Comparison of ENCODE assay signal across 8 cellular contexts in the genomic region with DNA sequence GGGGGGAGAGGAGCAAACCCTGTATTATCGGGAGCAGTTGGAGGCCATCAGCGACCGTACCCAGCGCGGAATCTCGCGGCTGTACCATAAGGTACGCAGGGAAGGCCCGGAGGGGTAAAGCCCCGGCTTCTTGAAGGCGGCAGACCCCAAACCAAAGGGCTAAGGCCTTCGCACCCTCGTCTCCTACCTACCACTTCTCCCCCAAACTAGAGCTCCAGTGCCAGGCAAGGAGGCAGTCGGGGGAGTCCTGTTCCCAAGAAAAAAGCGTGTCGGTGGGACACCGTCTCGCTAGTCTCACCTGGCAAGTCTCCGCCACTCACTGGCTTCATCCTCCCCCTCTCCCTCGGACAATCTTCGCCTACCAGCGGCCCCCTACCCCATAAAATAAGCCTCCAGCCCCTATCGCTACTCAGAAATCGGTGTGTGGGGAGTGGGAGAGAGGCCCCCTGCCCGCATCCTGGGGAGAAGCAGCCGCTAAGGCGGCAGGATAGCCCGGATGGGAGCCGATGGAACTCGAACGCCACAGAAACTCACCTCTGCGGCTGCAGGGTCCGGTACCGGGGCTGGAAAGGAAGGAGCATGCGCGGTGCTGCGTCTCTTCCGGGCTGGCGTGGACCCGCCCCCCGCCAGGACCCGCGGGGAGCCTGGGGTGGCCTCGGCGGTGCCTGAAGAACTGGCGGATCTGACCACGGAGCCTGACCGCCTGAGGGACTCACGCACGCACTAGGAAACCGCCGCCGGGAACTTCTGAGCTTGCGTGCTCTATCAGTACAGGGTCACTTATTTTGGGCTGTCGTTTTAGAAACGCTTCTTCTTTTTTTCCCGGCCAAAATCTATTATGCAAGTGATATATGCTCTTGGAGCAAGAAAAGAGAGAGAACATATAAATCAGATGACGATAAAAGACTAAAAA. TPM values are rescaled to one million over a fixed set of nuclear protein-coding genes. Genes with fewer than 3 reads are reported as not detected.
DNase-seq lines count a peak whose midpoint lies in the region; ATAC-seq and TF ChIP-seq lines count a peak whose summit lies in the region.

RPS10 (minus strand) TSS at position 572 of the 913 bp plus-strand sequence. CDS start 848 bp downstream, outside the sequence.

- no peaks in the 10 kb centered on the region for H3K27me3 ChIP-seq in heart right ventricle

- H3K4me3 ChIP-seq in GM12864 (ENCODE audit: low read depth, low read length) (peak within 1 kb of the TSS; percentile 96), heart right ventricle (peak within 1 kb of the TSS; percentile 66 to 92 (median 75))

- peaks cover 16% of the 10 kb centered on the region for H3K4me1 Mint-ChIP-seq in T-helper 17 cell
- peaks cover 21% of the 10 kb centered on the region for H3K4me1 Mint-ChIP-seq in type B pancreatic cell (ENCODE audit: unreplicated experiment)

- H3K27ac ChIP-seq in heart right ventricle, result peak within 1 kb of the TSS; percentile 68 to 89 (median 84)

- intact Hi-C loops in heart right ventricle (cut with DNase I), result loop anchor here in 1 of 10 donors (5.0 kb wide), 1 partner anchor 182 kb away; no protein-coding TSS in a partner anchor
- intact Hi-C loops in posterior cingulate gyrus (cut with DNase I), result loop anchor here (5.0 kb wide), 1 partner anchor 182 kb away; no protein-coding TSS in a partner anchor

- H3K36me3 ChIP-seq in heart right ventricle, result peaks cover 3 to 43% (median 36%) of the 10 kb centered on the region in 9 donors

- TF ChIP-seq CTCF in GM12864 (IDR thresholded peaks at IDR 0.05; ENCODE audit: low read depth, low read length, missing control alignments) (no peak), heart right ventricle (IDR thresholded peaks at IDR 0.05) (peak in 1 of 9 donors; percentile 39), type B pancreatic cell (conservative IDR thresholded peaks at IDR 0.05) (no peak)

- H3K27ac Mint-ChIP-seq in T-helper 17 cell (peak within 1 kb of the TSS; percentile 98), type B pancreatic cell (peak within 1 kb of the TSS; percentile 96)

- H3K27me3 Mint-ChIP-seq in T-helper 17 cell (no peaks in the 10 kb centered on the region), type B pancreatic cell (no peaks in the 10 kb centered on the region)

- H3K9me3 Mint-ChIP-seq in type B pancreatic cell, result no peaks in the 10 kb centered on the region

- peak; percentile 73 for DNase-seq in GM12864 (ENCODE audit: low read depth)
- DNase-seq in NCI-H187 (lab: John Stamatoyannopoulos, UW), result peak; percentile 79 to 80
- DNase-seq in T-helper 17 cell, result peak; percentile 85 to 88 (median 86)
- DNase-seq in amniotic stem cell (lab: John Stamatoyannopoulos, UW), result peak; percentile 93
- DNase-seq in heart right ventricle, result peak; percentile 93 to 96
- DNase-seq in posterior cingulate gyrus, result peak; percentile 87 to 99 (median 92)
- DNase-seq in type B pancreatic cell (ENCODE audit: extremely low spot score, unreplicated experiment), result peak; percentile 96

- peak; percentile 82 for ATAC-seq in HG02870 (IDR thresholded peaks at IDR 0.05; ENCODE audit: unreplicated experiment)
- peak; percentile 98 for ATAC-seq in T-helper 17 cell
- ATAC-seq in heart right ventricle, result peak; percentile 98 to 100 (median 99)

- 0 to 1% methylated on average over 55 to 58 of the region's 58 CpGs for WGBS in heart right ventricle, 2 donors

- H3K4me1 ChIP-seq in heart right ventricle, result peaks cover 0 to 25% (median 16%) of the 10 kb centered on the region in 9 donors

- H3K4me3 Mint-ChIP-seq in T-helper 17 cell (peak within 1 kb of the TSS; percentile 98), type B pancreatic cell (peak within 1 kb of the TSS; percentile 98)

- no peaks in the 10 kb centered on the region for H3K36me3 Mint-ChIP-seq in T-helper 17 cell (ENCODE audit: low read depth)
- peaks cover 29% of the 10 kb centered on the region for H3K36me3 Mint-ChIP-seq in type B pancreatic cell

- H3K9me3 ChIP-seq in T-helper 17 cell (ENCODE audit: control insufficient read depth, low read length, poor library complexity, severe bottlenecking) (no peaks in the 10 kb centered on the region), heart right ventricle (no peaks in the 10 kb centered on the region)

RNA-seq across cellular contexts. Expression of gene RPS10, which starts in this region (rescaled TPM):
- total RNA-seq in T-helper 17 cell, result 1,000 to 10,000 TPM; 2,447 to 2,547 TPM
- total RNA-seq in heart right ventricle, result 100 to 1,000 TPM; 551 to 913 (median 607) TPM
- 1,000 to 10,000 TPM; 1,305 to 2,567 TPM for polyA plus RNA-seq in heart right ventricle
- 1,583 and 1,590 TPM in 2 replicates for total RNA-seq in type B pancreatic cell (ENCODE audit: low replicate concordance)

Comparison
In these comparisons a context has a peak if more than half of its experiments do, and no peak if none do; other contexts are left out.
1. Peak in every context shown above with its lines: DNase-seq, ATAC-seq, H3K4me3 ChIP-seq and H3K27ac ChIP-seq.